8 cellular contexts compared by ENCODE assay signal in the genomic region with DNA sequence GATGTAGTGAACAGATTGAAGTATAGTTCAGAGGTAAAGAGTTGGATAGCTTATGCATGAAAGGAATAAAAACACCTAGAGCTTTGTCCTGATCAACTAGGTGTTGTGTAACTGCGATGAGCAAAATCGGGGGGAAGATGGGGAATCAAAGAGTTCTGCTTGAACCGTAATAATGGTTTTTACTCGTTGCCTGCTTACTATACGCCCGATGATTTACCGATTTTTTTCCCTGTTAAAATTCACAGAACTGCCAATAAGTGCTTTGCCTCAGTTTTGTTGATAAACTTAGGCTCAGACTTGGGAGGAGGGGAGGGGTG. TPM values are rescaled to one million over a fixed set of nuclear protein-coding genes. Genes with fewer than 3 reads are reported as not detected.
A peak's percentile ranks its signal among the peaks of the same experiment; 100 is the strongest.
DNase-seq lines count a peak whose midpoint lies in the region; ATAC-seq, FAIRE-seq and TF ChIP-seq lines count a peak whose summit lies in the region.

No MANE protein-coding gene starts in this region.

- no peak for ATAC-seq in A549
- ATAC-seq in HG02973 (IDR thresholded peaks at IDR 0.05; ENCODE audit: unreplicated experiment): no peak

- 3% methylated on average over 7 of the region's 7 CpGs for WGBS in A549 (ENCODE audit: missing lambda C conversion rate)
- 11% methylated on average over 7 of the region's 7 CpGs for WGBS in HUES64

- no peak for TF ChIP-seq RAD21 in A549 (conservative IDR thresholded peaks at IDR 0.05 in 1 of 2, IDR thresholded peaks at IDR 0.05 in 1 of 2)

- no peak for FAIRE-seq in A549 (lab: Jason Lieb, UNC)

- H3K4me3 ChIP-seq in A549: peak overlapping the region; percentile 71
- peak overlapping the region; percentile 90 for H3K4me3 ChIP-seq in HUES64 (ENCODE audit: low read length)
- H3K4me3 ChIP-seq in cardiac fibroblast (replicated peaks in 1 of 2; ENCODE audit: low read depth in 2 of 2, low read length in 2 of 2): peak overlapping the region; percentile 70 to 88
- peak overlapping the region; percentile 34 for H3K4me3 ChIP-seq in mucosa of stomach (ENCODE audit: low read length)

- TF ChIP-seq EP300 in A549 (IDR thresholded peaks at IDR 0.05): no peak

- no peaks in the 10 kb centered on the region for H3K27me3 ChIP-seq in HUES64 (ENCODE audit: insufficient read depth, low read length)
- H3K27me3 ChIP-seq in mucosa of stomach (ENCODE audit: control insufficient read depth, insufficient read depth, low read length): no peaks in the 10 kb centered on the region

- TF ChIP-seq POLR2A in A549 (IDR thresholded peaks at IDR 0.05; ENCODE audit: low read length): no peak

- DNase-seq in A549 (ENCODE audit: low read depth in 1 of 2, low spot score in 1 of 2) (no peak), cardiac fibroblast (ENCODE audit: low read depth in 2 of 2) (no peak), RKO (ENCODE audit: low spot score) (no peak), NCI-H1930 (lab: John Stamatoyannopoulos, UW) (no peak), COR-L47 (lab: John Stamatoyannopoulos, UW) (no peak)

- H3K9me3 ChIP-seq in A549 (no peaks in the 10 kb centered on the region), HUES64 (ENCODE audit: insufficient read depth, low read depth, low read length) (no peaks in the 10 kb centered on the region), mucosa of stomach (ENCODE audit: control insufficient read depth, low read length) (no peaks in the 10 kb centered on the region)

- H3K9ac ChIP-seq in HUES64 (ENCODE audit: low read depth, low read length) (peak overlapping the region; percentile 82), mucosa of stomach (ENCODE audit: low read length) (peak overlapping the region; percentile 20)

- H3K4me1 ChIP-seq in A549 (peaks cover 16% of the 10 kb centered on the region; the same call in 2 of the 3 replicates), HUES64 (ENCODE audit: insufficient read depth, low read length) (0 out of 2 replicates have a peak, but pooled peaks cover 13% of the 10 kb centered on the region), mucosa of stomach (ENCODE audit: control insufficient read depth, insufficient read depth, low read length) (peaks cover 13% of the 10 kb centered on the region)

- POLR2A ChIA-PET in A549 (lab: Yijun Ruan, JAX): interaction anchor here (0.6 to 1.6 kb wide), 8 partner anchors 17 to 632 kb away, joined by 3 to 24 read pairs (median 4); a partner anchor contains a TSS

- TF ChIP-seq CTCF in A549 (IDR thresholded peaks at IDR 0.05): no peak
- no peak for TF ChIP-seq CTCF in cardiac fibroblast (IDR thresholded peaks at IDR 0.05; ENCODE audit: low read depth, low read length)

- CTCF ChIA-PET in A549 (lab: Yijun Ruan, JAX): interaction anchor here (1.5 to 8.0 kb wide), 2 partner anchors 17 to 45 kb away, joined by 5 to 48 read pairs; a partner anchor contains a TSS

- H3K36me3 ChIP-seq in HUES64 (ENCODE audit: insufficient read depth, low read length) (peaks cover 27% of the 10 kb centered on the region), mucosa of stomach (ENCODE audit: control insufficient read depth, insufficient read depth, low read length) (no peaks in the 10 kb centered on the region)

- peak overlapping the region; percentile 97 for H3K4me2 ChIP-seq in A549

- H3K27ac ChIP-seq in A549: peak overlapping the region; percentile 75 to 84
- H3K27ac ChIP-seq in HUES64 (ENCODE audit: low read depth, low read length): peak overlapping the region; percentile 68

TF ChIP-seq in A549, 52 proteins besides CTCF, POLR2A, EP300 and RAD21:
- no peak for TF ChIP-seq FOSL2 (IDR thresholded peaks at IDR 0.05)
- TF ChIP-seq FOSL2 (CRISPR knock-in tag; IDR thresholded peaks at IDR 0.05): no peak
- TF ChIP-seq KDM1A (IDR thresholded peaks at IDR 0.05; ENCODE audit: low read depth): no peak
- no peak for TF ChIP-seq CBX2 (IDR thresholded peaks at IDR 0.05; ENCODE audit: borderline replicate concordance, low read depth)
- TF ChIP-seq EHF (CRISPR knock-in tag; IDR thresholded peaks at IDR 0.05): no peak
- no peak for TF ChIP-seq CHD4 (IDR thresholded peaks at IDR 0.05; ENCODE audit: borderline replicate concordance)
- TF ChIP-seq SMC3 (IDR thresholded peaks at IDR 0.05): no peak
- no peak for TF ChIP-seq RNF2 (IDR thresholded peaks at IDR 0.05; ENCODE audit: borderline replicate concordance, low read depth)
- TF ChIP-seq MAZ (IDR thresholded peaks at IDR 0.05; ENCODE audit: borderline replicate concordance, low read depth, low read length): no peak
- TF ChIP-seq ESRRA (IDR thresholded peaks at IDR 0.05; ENCODE audit: borderline replicate concordance, low read length): no peak
- TF ChIP-seq MAFK (IDR thresholded peaks at IDR 0.05; ENCODE audit: partially characterized antibody): no peak
- TF ChIP-seq, protein P1, sequence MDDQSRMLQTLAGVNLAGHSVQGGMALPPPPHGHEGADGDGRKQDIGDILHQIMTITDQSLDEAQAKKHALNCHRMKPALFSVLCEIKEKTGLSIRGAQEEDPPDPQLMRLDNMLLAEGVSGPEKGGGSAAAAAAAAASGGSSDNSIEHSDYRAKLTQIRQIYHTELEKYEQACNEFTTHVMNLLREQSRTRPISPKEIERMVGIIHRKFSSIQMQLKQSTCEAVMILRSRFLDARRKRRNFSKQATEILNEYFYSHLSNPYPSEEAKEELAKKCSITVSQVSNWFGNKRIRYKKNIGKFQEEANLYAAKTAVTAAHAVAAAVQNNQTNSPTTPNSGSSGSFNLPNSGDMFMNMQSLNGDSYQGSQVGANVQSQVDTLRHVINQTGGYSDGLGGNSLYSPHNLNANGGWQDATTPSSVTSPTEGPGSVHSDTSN (IDR thresholded peaks at IDR 0.05): no peak
- TF ChIP-seq, protein P2, sequence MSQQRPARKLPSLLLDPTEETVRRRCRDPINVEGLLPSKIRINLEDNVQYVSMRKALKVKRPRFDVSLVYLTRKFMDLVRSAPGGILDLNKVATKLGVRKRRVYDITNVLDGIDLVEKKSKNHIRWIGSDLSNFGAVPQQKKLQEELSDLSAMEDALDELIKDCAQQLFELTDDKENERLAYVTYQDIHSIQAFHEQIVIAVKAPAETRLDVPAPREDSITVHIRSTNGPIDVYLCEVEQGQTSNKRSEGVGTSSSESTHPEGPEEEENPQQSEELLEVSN (IDR thresholded peaks at IDR 0.05; ENCODE audit: borderline replicate concordance, low read depth): no peak
- no peak for TF ChIP-seq RARB (CRISPR knock-in tag; IDR thresholded peaks at IDR 0.05)
- no peak for TF ChIP-seq FOSB (CRISPR knock-in tag; IDR thresholded peaks at IDR 0.05)
- no peak for TF ChIP-seq CHD2 (IDR thresholded peaks at IDR 0.05; ENCODE audit: low read length, partially characterized antibody)
- TF ChIP-seq SREBF2 (IDR thresholded peaks at IDR 0.05): no peak
- TF ChIP-seq ZFP36 (IDR thresholded peaks at IDR 0.05; ENCODE audit: borderline replicate concordance, partially characterized antibody): no peak
- no peak for TF ChIP-seq JUNB (IDR thresholded peaks at IDR 0.05)
- TF ChIP-seq, protein P3, sequence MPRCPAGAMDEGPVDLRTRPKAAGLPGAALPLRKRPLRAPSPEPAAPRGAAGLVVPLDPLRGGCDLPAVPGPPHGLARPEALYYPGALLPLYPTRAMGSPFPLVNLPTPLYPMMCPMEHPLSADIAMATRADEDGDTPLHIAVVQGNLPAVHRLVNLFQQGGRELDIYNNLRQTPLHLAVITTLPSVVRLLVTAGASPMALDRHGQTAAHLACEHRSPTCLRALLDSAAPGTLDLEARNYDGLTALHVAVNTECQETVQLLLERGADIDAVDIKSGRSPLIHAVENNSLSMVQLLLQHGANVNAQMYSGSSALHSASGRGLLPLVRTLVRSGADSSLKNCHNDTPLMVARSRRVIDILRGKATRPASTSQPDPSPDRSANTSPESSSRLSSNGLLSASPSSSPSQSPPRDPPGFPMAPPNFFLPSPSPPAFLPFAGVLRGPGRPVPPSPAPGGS (IDR thresholded peaks at IDR 0.05): no peak

RNA-seq across cellular contexts. Expression of a gene that starts 0.8 kb away (rescaled TPM):
- polyA plus RNA-seq in A549 (2011; rRNA removed) (36.0 and 61.9 TPM in 2 replicates), A549 (2017; fragmentation: RNase III; extraction: RNeasy Plus Mini Kit Qiagen cat#74134 plus additional on column Dnase treatment) (51.7 to 55.2 TPM (median 54.9 TPM) in 3 replicates)
- polyA plus RNA-seq in A549 (2012; cell fraction: cytosol; rRNA removed): 18.8 and 22.0 TPM in 2 replicates
- polyA plus RNA-seq in A549 (2012; cell fraction: nucleus; rRNA removed): 10.9 and 19.6 TPM in 2 replicates
- polyA minus RNA-seq in A549 (2011; rRNA and poly(A)+ RNA removed): 9.7 and 10.8 TPM in 2 replicates
- polyA plus RNA-seq in HUES64 (2013, experiment 1 of 2): 74.8 TPM
- polyA plus RNA-seq in HUES64 (2013, experiment 2 of 2): 66.3 TPM

RNA-seq across cellular contexts. Expression of a gene that starts 2.6 kb away (rescaled TPM):
- polyA plus RNA-seq in A549 (2011; rRNA removed): 11.4 and 13.5 TPM in 2 replicates
- 4.5 and 5.8 TPM in 2 replicates for polyA plus RNA-seq in A549 (2012; cell fraction: cytosol; rRNA removed)
- 3.5 and 6.0 TPM in 2 replicates for polyA plus RNA-seq in A549 (2012; cell fraction: nucleus; rRNA removed)
- polyA plus RNA-seq in A549 (2017; fragmentation: RNase III; extraction: RNeasy Plus Mini Kit Qiagen cat#74134 plus additional on column Dnase treatment): 5.7 to 5.8 TPM (median 5.8 TPM) in 3 replicates
- 10.6 and 12.2 TPM in 2 replicates for polyA minus RNA-seq in A549 (2011; rRNA and poly(A)+ RNA removed)
- polyA plus RNA-seq in HUES64 (2013, experiment 1 of 2): 14.6 TPM
- polyA plus RNA-seq in HUES64 (2013, experiment 2 of 2): 13.6 TPM

RNA-seq across cellular contexts. Expression of a gene that starts 25.6 kb away (rescaled TPM):
- 2.5 and 2.6 TPM in 2 replicates for polyA plus RNA-seq in A549 (2011; rRNA removed)
- polyA plus RNA-seq in A549 (2012; cell fraction: cytosol; rRNA removed): 0.39 and 1.0 TPM in 2 replicates
- polyA plus RNA-seq in A549 (2012; cell fraction: nucleus; rRNA removed): 6.2 and 11.3 TPM in 2 replicates
- 0.65 to 0.84 TPM (median 0.78 TPM) in 3 replicates for polyA plus RNA-seq in A549 (2017; fragmentation: RNase III; extraction: RNeasy Plus Mini Kit Qiagen cat#74134 plus additional on column Dnase treatment)
- 1.2 and 3.2 TPM in 2 replicates for polyA minus RNA-seq in A549 (2011; rRNA and poly(A)+ RNA removed)
- polyA plus RNA-seq in HUES64 (2013, experiment 1 of 2): 1.3 TPM
- 1.6 TPM for polyA plus RNA-seq in HUES64 (2013, experiment 2 of 2)

RNA-seq across cellular contexts. Expression of a gene that starts 43.1 kb away (rescaled TPM):
- polyA plus RNA-seq in A549 (2011; rRNA removed) (0.42 and 0.49 TPM in 2 replicates), A549 (2017; fragmentation: RNase III; extraction: RNeasy Plus Mini Kit Qiagen cat#74134 plus additional on column Dnase treatment) (0.05 to 0.08 TPM in 2 of 3 replicates, not detected in the other)
- polyA plus RNA-seq in A549 (2012; cell fraction: cytosol; rRNA removed): 0.08 and 0.12 TPM in 2 replicates
- polyA plus RNA-seq in A549 (2012; cell fraction: nucleus; rRNA removed): 0.04 and 0.07 TPM in 2 replicates
- polyA minus RNA-seq in A549 (2011; rRNA and poly(A)+ RNA removed): 0.33 and 0.44 TPM in 2 replicates
- 1.00 TPM for polyA plus RNA-seq in HUES64 (2013, experiment 1 of 2)
- polyA plus RNA-seq in HUES64 (2013, experiment 2 of 2): 3.1 TPM

Comparison
In these comparisons a context has a peak if more than half of its experiments do, and no peak if none do; other contexts are left out.
1. H3K4me3 ChIP-seq: peak in every context shown above with its lines; median percentile 90 in HUES64; 79 in cardiac fibroblast; 71 in A549; 34 in mucosa of stomach.